19 cellular contexts compared by ENCODE assay signal in genomic region chr10:90424730-90425129, GRCh38.
A peak's percentile ranks its signal among the peaks of the same experiment; 100 is the strongest.
DNase-seq lines count a peak whose midpoint lies in the region; ATAC-seq and TF ChIP-seq lines count a peak whose summit lies in the region.
"Had no signal": no experiment of that assay in that cellular context is flagged by ENCODE, and none has a peak within 500 bp of the region (broad histone marks: within the 10 kb centered on the region; RNA-seq: fewer than 3 reads in every experiment).

No MANE protein-coding gene starts in this region.

- H3K4me1 Mint-ChIP-seq in HFFc6 (ENCODE audit: low read depth) (peaks cover 12% of the 10 kb centered on the region), chondrocyte (ENCODE audit: low read depth) (no peaks in the 10 kb centered on the region)
- no peaks in the 10 kb centered on the region for H3K4me1 Mint-ChIP-seq in stimulated activated naive B cell treated with anti-CD40 and anti-IgM and Interleukin-4, amounts not matched to agents 10 μg/mL and 1 μg/mL and 100 μg/mL, for 72 hours
- H3K4me1 Mint-ChIP-seq: CD8-positive, alpha-beta memory T cell had no signal

- DNase-seq in A172 (ENCODE audit: low spot score), result peak; percentile 44
- DNase-seq in HFFc6, result peak; percentile 32
- DNase-seq in SJSA1 (ENCODE audit: low read depth in 1 of 2, low spot score in 2 of 2), result peak in 1 of 2 experiments; percentile 62
- DNase-seq in iris pigment epithelial cell (ENCODE audit: low read depth), result peak; percentile 77
- no peak for DNase-seq in NCI-H446 treated with DMSO at 0.1 percent for 48 hours (lab: John Stamatoyannopoulos, UW)
- DNase-seq in stimulated activated naive B cell treated with anti-CD40 and anti-IgM and Interleukin-4, amounts not matched to agents 10 μg/mL and 1 μg/mL and 100 μg/mL, for 72 hours, result no peak
- no peak for DNase-seq in chondrocyte (ENCODE audit: low spot score)
- DNase-seq in KBM-7, result no peak
- DNase-seq: 8988T; CD8-positive, alpha-beta memory T cell; DMS79 treated with DMSO at 0.1 percent for 48 hours; H7; NCI-H146; NCI-H2081 treated with DMSO at 0.1 percent for 48 hours; NCI-H524; SK-N-SH had no signal

- no peak overlapping the region for H3K4me3 Mint-ChIP-seq in HFFc6
- H3K4me3 Mint-ChIP-seq in stimulated activated naive B cell treated with anti-CD40 and anti-IgM and Interleukin-4, amounts not matched to agents 10 μg/mL and 1 μg/mL and 100 μg/mL, for 72 hours, result no peak overlapping the region
- H3K4me3 Mint-ChIP-seq in chondrocyte (ENCODE audit: unreplicated experiment), result no peak overlapping the region
- H3K4me3 Mint-ChIP-seq: CD8-positive, alpha-beta memory T cell had no signal

- in situ Hi-C loops in KBM-7 (cut with MboI; ENCODE audit: low pct_unique_long_range_greater_than_20kb, low sequenced_read_pairs), result no loop called here

- peak overlapping the region; percentile 43 for H3K27ac ChIP-seq in SJSA1
- H3K27ac ChIP-seq: BLaER1 had no signal

- H3K36me3 ChIP-seq in SJSA1, result no peaks in the 10 kb centered on the region
- H3K36me3 ChIP-seq: BLaER1 had no signal

- no peak for ATAC-seq in stimulated activated naive B cell treated with anti-CD40 and anti-IgM and Interleukin-4, amounts not matched to agents 10 μg/mL and 1 μg/mL and 100 μg/mL, for 72 hours (replicated peaks)
- ATAC-seq: Panc1, Right ventricle myocardium inferior had no signal

- no peak for TF ChIP-seq CTCF in HFFc6 (IDR thresholded peaks at IDR 0.05)
- no peak for TF ChIP-seq CTCF in chondrocyte (IDR thresholded peaks at IDR 0.05)

- H3K9me3 ChIP-seq in SJSA1 (replicated peaks), result no peaks in the 10 kb centered on the region
- H3K9me3 ChIP-seq: BLaER1, SK-N-SH had no signal

- peaks cover 18% of the 10 kb centered on the region for H3K9me3 Mint-ChIP-seq in HFFc6
- H3K9me3 Mint-ChIP-seq in stimulated activated naive B cell treated with anti-CD40 and anti-IgM and Interleukin-4, amounts not matched to agents 10 μg/mL and 1 μg/mL and 100 μg/mL, for 72 hours, result peaks cover 5 to 7% of the 10 kb centered on the region in 2 donors
- H3K9me3 Mint-ChIP-seq in chondrocyte (ENCODE audit: low read depth), result peaks cover 17% of the 10 kb centered on the region

- H3K4me3 ChIP-seq in SJSA1, result no peak overlapping the region
- H3K4me3 ChIP-seq: BLaER1 had no signal

- H3K4me1 ChIP-seq in SJSA1 (replicated peaks), result peaks cover 15% of the 10 kb centered on the region
- H3K4me1 ChIP-seq: BLaER1 had no signal

- H3K27me3 Mint-ChIP-seq in HFFc6 (ENCODE audit: insufficient read depth), result no peaks in the 10 kb centered on the region
- H3K27me3 Mint-ChIP-seq in stimulated activated naive B cell treated with anti-CD40 and anti-IgM and Interleukin-4, amounts not matched to agents 10 μg/mL and 1 μg/mL and 100 μg/mL, for 72 hours, result peaks cover 7 to 10% of the 10 kb centered on the region in 2 donors
- H3K27me3 Mint-ChIP-seq in chondrocyte (ENCODE audit: low read depth), result no peaks in the 10 kb centered on the region
- H3K27me3 Mint-ChIP-seq: CD8-positive, alpha-beta memory T cell had no signal

- peaks cover 8% of the 10 kb centered on the region for H3K36me3 Mint-ChIP-seq in HFFc6 (ENCODE audit: low read depth)
- no peaks in the 10 kb centered on the region for H3K36me3 Mint-ChIP-seq in stimulated activated naive B cell treated with anti-CD40 and anti-IgM and Interleukin-4, amounts not matched to agents 10 μg/mL and 1 μg/mL and 100 μg/mL, for 72 hours
- no peaks in the 10 kb centered on the region for H3K36me3 Mint-ChIP-seq in chondrocyte (ENCODE audit: low read depth)
- H3K36me3 Mint-ChIP-seq: CD8-positive, alpha-beta memory T cell had no signal

- no peak overlapping the region for H3K27ac Mint-ChIP-seq in HFFc6
- no peak overlapping the region for H3K27ac Mint-ChIP-seq in stimulated activated naive B cell treated with anti-CD40 and anti-IgM and Interleukin-4, amounts not matched to agents 10 μg/mL and 1 μg/mL and 100 μg/mL, for 72 hours
- H3K27ac Mint-ChIP-seq in chondrocyte (ENCODE audit: unreplicated experiment), result no peak overlapping the region
- H3K27ac Mint-ChIP-seq: CD8-positive, alpha-beta memory T cell had no signal

- H3K27me3 ChIP-seq in SJSA1 (replicated peaks), result no peaks in the 10 kb centered on the region
- H3K27me3 ChIP-seq: BLaER1 had no signal

Comparison
In these comparisons a context has a peak if more than half of its experiments do, and no peak if none do; other contexts are left out.
1. DNase-seq: peak in A172 (single experiment), HFFc6 (single experiment) and iris pigment epithelial cell (single experiment); none in NCI-H446 treated with DMSO at 0.1 percent for 48 hours (single experiment), stimulated activated naive B cell treated with anti-CD40 and anti-IgM and Interleukin-4, amounts not matched to agents 10 μg/mL and 1 μg/mL and 100 μg/mL, for 72 hours (single experiment), chondrocyte (single experiment) and KBM-7 (single experiment).